ENCODE assay signal across 1 cellular context in the genomic region with DNA sequence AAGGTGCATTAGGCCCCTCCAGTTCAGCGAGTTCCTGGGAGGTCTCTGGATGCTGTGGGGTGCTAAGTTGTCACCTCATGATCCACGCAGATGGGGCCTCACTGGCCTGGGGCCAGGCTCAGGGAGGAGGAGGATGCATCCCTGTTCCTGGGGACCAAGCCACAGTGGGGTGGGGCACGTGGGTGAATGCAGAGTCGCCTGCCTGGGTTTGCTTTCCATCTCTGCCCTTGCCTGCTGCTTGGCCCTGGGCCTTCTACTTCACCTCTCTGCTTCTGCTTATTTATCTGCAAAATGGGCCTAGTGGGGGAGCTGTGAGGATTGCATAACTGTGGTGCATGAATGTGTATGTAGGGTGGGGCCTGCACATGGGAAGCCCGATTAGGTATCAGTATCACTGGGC.
A peak's percentile ranks its signal among the peaks of the same experiment; 100 is the strongest.
TF ChIP-seq lines count a peak whose summit lies in the region.
"Not testable (repeated sequence)": the region's sequence is repeated elsewhere in the genome, so short reads cannot be mapped to it uniquely, and the experiment has no call there.

No MANE protein-coding gene starts in this region.

TF ChIP-seq in K562, 482 proteins besides CTCF, POLR2A, EP300 and RAD21 (continued from another document):
- TF ChIP-seq CEBPB (tag; IDR thresholded peaks at IDR 0.05), result peak; percentile 19; the same call in 1 of the 2 replicates
- TF ChIP-seq, protein P1, sequence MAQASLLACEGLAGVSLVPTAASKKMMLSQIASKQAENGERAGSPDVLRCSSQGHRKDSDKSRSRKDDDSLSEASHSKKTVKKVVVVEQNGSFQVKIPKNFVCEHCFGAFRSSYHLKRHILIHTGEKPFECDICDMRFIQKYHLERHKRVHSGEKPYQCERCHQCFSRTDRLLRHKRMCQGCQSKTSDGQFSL (CRISPR knock-in tag; IDR thresholded peaks at IDR 0.05), result 0 out of 2 replicates have a peak, but pooled peaks have one; percentile 44
- TF ChIP-seq, protein P1 (tag; IDR thresholded peaks at IDR 0.05), result not testable (repeated sequence)
